ENCODE assay signal across 2 cellular contexts in the genomic region with DNA sequence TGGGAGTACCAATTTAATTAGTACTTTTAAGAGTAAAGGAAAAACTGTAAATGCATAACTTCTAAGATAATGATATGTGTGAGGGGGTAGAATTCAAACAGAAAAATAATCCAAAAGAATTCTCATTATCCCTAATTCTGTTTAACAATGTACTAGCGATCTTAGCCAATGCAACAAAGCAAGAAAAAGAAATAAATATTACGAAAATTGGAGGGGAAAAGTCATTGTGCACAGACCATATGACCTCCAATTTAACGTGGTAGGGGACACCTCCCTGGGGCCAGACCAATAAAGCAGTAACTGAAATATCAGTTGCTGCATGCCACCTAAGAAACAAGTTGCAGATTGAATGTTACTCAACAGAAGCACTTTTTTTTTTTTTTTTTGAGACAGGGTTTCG.
A peak's percentile ranks its signal among the peaks of the same experiment; 100 is the strongest.
TF ChIP-seq lines count a peak whose summit lies in the region.

No MANE protein-coding gene starts in this region.

TF ChIP-seq in HEK293, 187 proteins besides CTCF, POLR2A, EP300 and RAD21:
- TF ChIP-seq SETDB1 (IDR thresholded peaks at IDR 0.05; ENCODE audit: insufficient read length, low read length): peak; percentile 94
- TF ChIP-seq, protein P1, sequence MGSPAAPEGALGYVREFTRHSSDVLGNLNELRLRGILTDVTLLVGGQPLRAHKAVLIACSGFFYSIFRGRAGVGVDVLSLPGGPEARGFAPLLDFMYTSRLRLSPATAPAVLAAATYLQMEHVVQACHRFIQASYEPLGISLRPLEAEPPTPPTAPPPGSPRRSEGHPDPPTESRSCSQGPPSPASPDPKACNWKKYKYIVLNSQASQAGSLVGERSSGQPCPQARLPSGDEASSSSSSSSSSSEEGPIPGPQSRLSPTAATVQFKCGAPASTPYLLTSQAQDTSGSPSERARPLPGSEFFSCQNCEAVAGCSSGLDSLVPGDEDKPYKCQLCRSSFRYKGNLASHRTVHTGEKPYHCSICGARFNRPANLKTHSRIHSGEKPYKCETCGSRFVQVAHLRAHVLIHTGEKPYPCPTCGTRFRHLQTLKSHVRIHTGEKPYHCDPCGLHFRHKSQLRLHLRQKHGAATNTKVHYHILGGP (tag by site-specific recombination; IDR thresholded peaks at IDR 0.05): no peak
TF ChIP-seq in HEK293: peak in this region for 1.

TF ChIP-seq in K562, 482 proteins besides CTCF, POLR2A, EP300 and RAD21:
- TF ChIP-seq ZNF316 (IDR thresholded peaks at IDR 0.05): no peak
- no peak for TF ChIP-seq CREM (IDR thresholded peaks at IDR 0.05; ENCODE audit: low read depth)
- TF ChIP-seq HNRNPUL1 (IDR thresholded peaks at IDR 0.05; ENCODE audit: low read length): no peak
- peak in 1 of 2 experiments; percentile 62; a peak in 2 of 3 replicates for TF ChIP-seq CBX3 (IDR thresholded peaks at IDR 0.05; ENCODE audit: borderline replicate concordance in 1 of 2, low read length in 2 of 2)
- TF ChIP-seq CSDE1 (IDR thresholded peaks at IDR 0.05): no peak
- TF ChIP-seq ZBTB7A (IDR thresholded peaks at IDR 0.05; ENCODE audit: borderline replicate concordance, control insufficient read depth, low read depth, low read length): no peak
- no peak for TF ChIP-seq RHOXF2B (CRISPR knock-in tag; conservative IDR thresholded peaks at IDR 0.05)
- 0 out of 2 replicates have a peak, but pooled peaks have one; percentile 45 for TF ChIP-seq TRIM28 (IDR thresholded peaks at IDR 0.05)
- no peak for TF ChIP-seq NR2C1 (IDR thresholded peaks at IDR 0.05)
- TF ChIP-seq NR2C1 (tag; IDR thresholded peaks at IDR 0.05): no peak
- TF ChIP-seq ZNF354B (CRISPR knock-in tag; IDR thresholded peaks at IDR 0.05): no peak
- no peak for TF ChIP-seq SOX6 (IDR thresholded peaks at IDR 0.05)
- TF ChIP-seq SMC3 (conservative IDR thresholded peaks at IDR 0.05; ENCODE audit: insufficient read depth, low read depth, low read length): no peak
- 0 out of 2 replicates have a peak, but pooled peaks have one; percentile 26 for TF ChIP-seq CBX1 (IDR thresholded peaks at IDR 0.05; ENCODE audit: low read depth)
- no peak for TF ChIP-seq IRF2 (CRISPR knock-in tag; IDR thresholded peaks at IDR 0.05)
- TF ChIP-seq, protein P2, sequence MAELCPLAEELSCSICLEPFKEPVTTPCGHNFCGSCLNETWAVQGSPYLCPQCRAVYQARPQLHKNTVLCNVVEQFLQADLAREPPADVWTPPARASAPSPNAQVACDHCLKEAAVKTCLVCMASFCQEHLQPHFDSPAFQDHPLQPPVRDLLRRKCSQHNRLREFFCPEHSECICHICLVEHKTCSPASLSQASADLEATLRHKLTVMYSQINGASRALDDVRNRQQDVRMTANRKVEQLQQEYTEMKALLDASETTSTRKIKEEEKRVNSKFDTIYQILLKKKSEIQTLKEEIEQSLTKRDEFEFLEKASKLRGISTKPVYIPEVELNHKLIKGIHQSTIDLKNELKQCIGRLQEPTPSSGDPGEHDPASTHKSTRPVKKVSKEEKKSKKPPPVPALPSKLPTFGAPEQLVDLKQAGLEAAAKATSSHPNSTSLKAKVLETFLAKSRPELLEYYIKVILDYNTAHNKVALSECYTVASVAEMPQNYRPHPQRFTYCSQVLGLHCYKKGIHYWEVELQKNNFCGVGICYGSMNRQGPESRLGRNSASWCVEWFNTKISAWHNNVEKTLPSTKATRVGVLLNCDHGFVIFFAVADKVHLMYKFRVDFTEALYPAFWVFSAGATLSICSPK (IDR thresholded peaks at IDR 0.05; ENCODE audit: borderline replicate concordance): no peak
- no peak for TF ChIP-seq FOXJ2 (tag; IDR thresholded peaks at IDR 0.05)
- TF ChIP-seq JUND (IDR thresholded peaks at IDR 0.05; ENCODE audit: borderline replicate concordance, low read depth, low read length): no peak
- TF ChIP-seq JUND (tag; IDR thresholded peaks at IDR 0.05; ENCODE audit: borderline replicate concordance, low read depth, low read length): no peak
- TF ChIP-seq, protein P3, sequence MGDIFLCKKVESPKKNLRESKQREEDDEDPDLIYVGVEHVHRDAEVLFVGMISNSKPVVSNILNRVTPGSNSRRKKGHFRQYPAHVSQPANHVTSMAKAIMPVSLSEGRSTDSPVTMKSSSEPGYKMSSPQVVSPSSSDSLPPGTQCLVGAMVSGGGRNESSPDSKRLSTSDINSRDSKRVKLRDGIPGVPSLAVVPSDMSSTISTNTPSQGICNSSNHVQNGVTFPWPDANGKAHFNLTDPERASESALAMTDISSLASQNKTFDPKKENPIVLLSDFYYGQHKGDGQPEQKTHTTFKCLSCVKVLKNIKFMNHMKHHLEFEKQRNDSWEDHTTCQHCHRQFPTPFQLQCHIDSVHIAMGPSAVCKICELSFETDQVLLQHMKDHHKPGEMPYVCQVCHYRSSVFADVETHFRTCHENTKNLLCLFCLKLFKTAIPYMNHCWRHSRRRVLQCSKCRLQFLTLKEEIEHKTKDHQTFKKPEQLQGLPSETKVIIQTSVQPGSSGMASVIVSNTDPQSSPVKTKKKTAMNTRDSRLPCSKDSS (IDR thresholded peaks at IDR 0.05; ENCODE audit: low read depth, partially characterized antibody): peak; percentile 29
- peak; percentile 41 for TF ChIP-seq RBM25 (IDR thresholded peaks at IDR 0.05; ENCODE audit: low read depth, low read length, severe bottlenecking)
- TF ChIP-seq, protein P4, sequence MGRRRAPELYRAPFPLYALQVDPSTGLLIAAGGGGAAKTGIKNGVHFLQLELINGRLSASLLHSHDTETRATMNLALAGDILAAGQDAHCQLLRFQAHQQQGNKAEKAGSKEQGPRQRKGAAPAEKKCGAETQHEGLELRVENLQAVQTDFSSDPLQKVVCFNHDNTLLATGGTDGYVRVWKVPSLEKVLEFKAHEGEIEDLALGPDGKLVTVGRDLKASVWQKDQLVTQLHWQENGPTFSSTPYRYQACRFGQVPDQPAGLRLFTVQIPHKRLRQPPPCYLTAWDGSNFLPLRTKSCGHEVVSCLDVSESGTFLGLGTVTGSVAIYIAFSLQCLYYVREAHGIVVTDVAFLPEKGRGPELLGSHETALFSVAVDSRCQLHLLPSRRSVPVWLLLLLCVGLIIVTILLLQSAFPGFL (CRISPR knock-in tag; IDR thresholded peaks at IDR 0.05): no peak
- TF ChIP-seq PHB (CRISPR knock-in tag; IDR thresholded peaks at IDR 0.05): no peak
- no peak for TF ChIP-seq KLF6 (CRISPR knock-in tag; IDR thresholded peaks at IDR 0.05; ENCODE audit: borderline replicate concordance)
- TF ChIP-seq, protein P5, sequence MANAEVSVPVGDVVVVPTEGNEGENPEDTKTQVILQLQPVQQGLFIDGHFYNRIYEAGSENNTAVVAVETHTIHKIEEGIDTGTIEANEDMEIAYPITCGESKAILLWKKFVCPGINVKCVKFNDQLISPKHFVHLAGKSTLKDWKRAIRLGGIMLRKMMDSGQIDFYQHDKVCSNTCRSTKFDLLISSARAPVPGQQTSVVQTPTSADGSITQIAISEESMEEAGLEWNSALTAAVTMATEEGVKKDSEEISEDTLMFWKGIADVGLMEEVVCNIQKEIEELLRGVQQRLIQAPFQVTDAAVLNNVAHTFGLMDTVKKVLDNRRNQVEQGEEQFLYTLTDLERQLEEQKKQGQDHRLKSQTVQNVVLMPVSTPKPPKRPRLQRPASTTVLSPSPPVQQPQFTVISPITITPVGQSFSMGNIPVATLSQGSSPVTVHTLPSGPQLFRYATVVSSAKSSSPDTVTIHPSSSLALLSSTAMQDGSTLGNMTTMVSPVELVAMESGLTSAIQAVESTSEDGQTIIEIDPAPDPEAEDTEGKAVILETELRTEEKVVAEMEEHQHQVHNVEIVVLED (CRISPR knock-in tag; IDR thresholded peaks at IDR 0.05): no peak
- TF ChIP-seq FOS (IDR thresholded peaks at IDR 0.05; ENCODE audit: extremely low read depth, insufficient read length): no peak
- TF ChIP-seq ZBED1 (IDR thresholded peaks at IDR 0.05): no peak
- no peak for TF ChIP-seq PCBP1 (IDR thresholded peaks at IDR 0.05; ENCODE audit: low read depth, low read length, poor library complexity, severe bottlenecking)
- TF ChIP-seq RBM14 (IDR thresholded peaks at IDR 0.05; ENCODE audit: borderline replicate concordance, insufficient read depth, low read depth, low read length): no peak
- TF ChIP-seq SIN3B (IDR thresholded peaks at IDR 0.05; ENCODE audit: low read depth): no peak
- no peak for TF ChIP-seq DACH1 (IDR thresholded peaks at IDR 0.05; ENCODE audit: partially characterized antibody)
- no peak for TF ChIP-seq NRF1 (conservative IDR thresholded peaks at IDR 0.05 in 1 of 2, IDR thresholded peaks at IDR 0.05 in 1 of 2)
- TF ChIP-seq PRPF4 (IDR thresholded peaks at IDR 0.05; ENCODE audit: insufficient read depth, low read depth, low read length, poor library complexity, severe bottlenecking): no peak
- no peak for TF ChIP-seq ZNF695 (CRISPR knock-in tag; IDR thresholded peaks at IDR 0.05)
TF ChIP-seq in K562: peak in this region for 5.
